19 cellular contexts compared by ENCODE assay signal in genomic region chr4:8307714-8308113, GRCh38. TPM values are rescaled to one million over a fixed set of nuclear protein-coding genes. Genes with fewer than 3 reads are reported as not detected.
"Had no signal": no experiment of that assay in that cellular context is flagged by ENCODE, and none has a peak within 500 bp of the region (broad histone marks: within the 10 kb centered on the region; RNA-seq: fewer than 3 reads in every experiment).

No MANE protein-coding gene starts in this region.

- DNase-seq: activated CD4-positive, alpha-beta T cell treated with anti-CD3 and anti-CD28 coated beads, Interleukin-2, amount 10 ng/mL, durations not matched to agents 24 days and 14 days; activated CD4-positive, CD25-positive, alpha-beta regulatory T cell; activated CD8-positive, alpha-beta T cell treated with anti-CD3 and anti-CD28 coated beads, Interleukin-2, amount 10 ng/mL, durations not matched to agents 7 days and 5 days; activated effector memory CD4-positive, alpha-beta T cell treated with Interleukin-2 at 50 U/mL for 16 hours; activated naive CD4-positive, alpha-beta T cell treated with anti-CD3 and anti-CD28 coated beads, Interleukin-2, amount 10 ng/mL, durations not matched to agents 7 days and 5 days; activated T-cell treated with anti-CD3 and anti-CD28 coated beads, Interleukin-2, amount 50 U/mL, for 48 hours; effector CD8-positive, alpha-beta T cell; foreskin keratinocyte; hypothalamus; islet precursor cell; stimulated activated naive CD8-positive, alpha-beta T cell treated with anti-CD3 and anti-CD28 coated beads, Interleukin-15, Interleukin-2, amounts not matched to agents 100 U/mL and 50 U/mL, for 24 hours; substantia nigra; T-helper 1 cell; T-helper 9 cell; transverse colon had no signal

- H3K4me3 ChIP-seq: transverse colon, vagina had no signal

- ATAC-seq: activated CD8-positive, alpha-beta T cell treated with anti-CD3 and anti-CD28 coated beads, Interleukin-2, amount 10 ng/mL, durations not matched to agents 7 days and 5 days; foreskin keratinocyte; stimulated activated naive CD8-positive, alpha-beta T cell treated with anti-CD3 and anti-CD28 coated beads, Interleukin-15, Interleukin-2, amounts not matched to agents 100 U/mL and 50 U/mL, for 24 hours had no signal

- H3K27me3 Mint-ChIP-seq: activated CD4-positive, alpha-beta T cell treated with anti-CD3 and anti-CD28 coated beads, Interleukin-2, amount 10 ng/mL, durations not matched to agents 24 days and 14 days; dendritic cell treated with granulocyte-macrophage colony-stimulating factor and Interleukin-4, amounts not matched to agents 40 ng/mL and 50 ng/mL, for 4 days had no signal

- H3K4me3 Mint-ChIP-seq: activated CD4-positive, alpha-beta T cell treated with anti-CD3 and anti-CD28 coated beads, Interleukin-2, amount 10 ng/mL, durations not matched to agents 24 days and 14 days; activated CD8-positive, alpha-beta T cell treated with anti-CD3 and anti-CD28 coated beads, Interleukin-2, amount 10 ng/mL, durations not matched to agents 7 days and 5 days; activated naive CD4-positive, alpha-beta T cell treated with anti-CD3 and anti-CD28 coated beads, Interleukin-2, amount 10 ng/mL, durations not matched to agents 7 days and 5 days; dendritic cell treated with granulocyte-macrophage colony-stimulating factor and Interleukin-4, amounts not matched to agents 40 ng/mL and 50 ng/mL, for 4 days had no signal

- H3K4me1 ChIP-seq: foreskin keratinocyte, parathyroid adenoma had no signal

- H3K36me3 Mint-ChIP-seq: activated naive CD4-positive, alpha-beta T cell treated with anti-CD3 and anti-CD28 coated beads, Interleukin-2, amount 10 ng/mL, durations not matched to agents 7 days and 5 days had no signal

- H3K27me3 ChIP-seq: transverse colon, vagina had no signal

- H3K36me3 ChIP-seq: transverse colon, vagina had no signal

- H3K4me1 Mint-ChIP-seq: activated CD4-positive, alpha-beta T cell treated with anti-CD3 and anti-CD28 coated beads, Interleukin-2, amount 10 ng/mL, durations not matched to agents 24 days and 14 days; activated naive CD4-positive, alpha-beta T cell treated with anti-CD3 and anti-CD28 coated beads, Interleukin-2, amount 10 ng/mL, durations not matched to agents 7 days and 5 days had no signal

- H3K27ac ChIP-seq: foreskin keratinocyte, parathyroid adenoma, transverse colon had no signal

- H3K9me3 ChIP-seq: transverse colon, vagina had no signal

- H3K9me3 Mint-ChIP-seq: activated CD4-positive, alpha-beta T cell treated with anti-CD3 and anti-CD28 coated beads, Interleukin-2, amount 10 ng/mL, durations not matched to agents 24 days and 14 days; dendritic cell treated with granulocyte-macrophage colony-stimulating factor and Interleukin-4, amounts not matched to agents 40 ng/mL and 50 ng/mL, for 4 days had no signal

- H3K27ac Mint-ChIP-seq: activated CD4-positive, alpha-beta T cell treated with anti-CD3 and anti-CD28 coated beads, Interleukin-2, amount 10 ng/mL, durations not matched to agents 24 days and 14 days; activated CD8-positive, alpha-beta T cell treated with anti-CD3 and anti-CD28 coated beads, Interleukin-2, amount 10 ng/mL, durations not matched to agents 7 days and 5 days; activated naive CD4-positive, alpha-beta T cell treated with anti-CD3 and anti-CD28 coated beads, Interleukin-2, amount 10 ng/mL, durations not matched to agents 7 days and 5 days; dendritic cell treated with granulocyte-macrophage colony-stimulating factor and Interleukin-4, amounts not matched to agents 40 ng/mL and 50 ng/mL, for 4 days had no signal

RNA-seq across cellular contexts. Expression of gene HTRA3, which starts 38.2 kb away (rescaled TPM):
- total RNA-seq: activated CD4-positive, alpha-beta T cell treated with anti-CD3 and anti-CD28 coated beads, Interleukin-2, amount 10 ng/mL, durations not matched to agents 24 days and 14 days; activated CD8-positive, alpha-beta T cell treated with anti-CD3 and anti-CD28 coated beads, Interleukin-2, amount 10 ng/mL, durations not matched to agents 7 days and 5 days; foreskin keratinocyte; mononuclear cell had no signal
